In the genomic region with DNA sequence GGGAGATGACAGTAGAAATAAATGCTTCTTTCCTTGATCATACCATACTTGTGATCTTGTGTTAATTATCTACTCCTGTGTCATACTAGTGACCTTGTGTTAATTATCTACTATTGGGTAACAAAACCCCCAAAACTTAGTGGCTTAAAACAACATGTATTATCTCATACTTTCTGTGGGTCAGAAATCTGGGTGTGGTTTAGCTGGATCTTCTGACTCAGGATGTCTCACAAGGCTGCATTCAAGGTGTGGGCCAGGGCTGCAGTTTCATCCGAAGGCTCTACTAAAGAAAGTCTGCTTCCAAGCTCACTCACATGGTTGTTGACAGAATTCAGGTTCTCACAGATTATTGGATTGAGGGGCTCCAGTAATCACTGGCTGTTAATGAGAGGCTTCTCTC, we compare ENCODE assay signal across 16 cellular contexts.
"Had no signal": no experiment of that assay in that cellular context is flagged by ENCODE, and none has a peak within 500 bp of the region (broad histone marks: within the 10 kb centered on the region; RNA-seq: fewer than 3 reads in every experiment).

No MANE protein-coding gene starts in this region.

- H3K27me3 ChIP-seq: colonic mucosa, hepatocyte, left lung, uterus had no signal

- DNase-seq: activated CD4-positive, alpha-beta T cell treated with anti-CD3 and anti-CD28 coated beads, Interleukin-2, amount 50 U/mL, for 4 hours; activated naive CD4-positive, alpha-beta T cell; activated naive CD8-positive, alpha-beta T cell treated with anti-CD3 and anti-CD28 coated beads for 36 hours; activated T-cell treated with anti-CD3 and anti-CD28 coated beads for 4 hours; colonic mucosa; endodermal cell; left lung; midbrain; nephron progenitor cell; stimulated activated CD4-positive, alpha-beta T cell treated with anti-CD3 and anti-CD28 coated beads, Interleukin-2, amount 100 ng/mL, for 24 hours; SW 1271; T-helper 2 cell; WERI-Rb-1 had no signal

- H3K36me3 ChIP-seq: colonic mucosa, left lung, tibial nerve, uterus, WERI-Rb-1 had no signal

- H3K4me3 ChIP-seq: colonic mucosa, hepatocyte, left lung, tibial nerve, uterus had no signal

- ATAC-seq: left lung had no signal
